In genomic region chr18:75335511-75335910, GRCh38 we compare ENCODE assay signal across 26 cellular contexts.
"Had no signal": no experiment of that assay in that cellular context is flagged by ENCODE, and none has a peak within 500 bp of the region (broad histone marks: within the 10 kb centered on the region; RNA-seq: fewer than 3 reads in every experiment).

No MANE protein-coding gene starts in this region.

- FAIRE-seq: colon, frontal cortex had no signal

- H3K9me3 ChIP-seq: ascending aorta, breast epithelium had no signal

- H3K36me3 ChIP-seq: ascending aorta, breast epithelium had no signal

- H3K4me3 ChIP-seq: ascending aorta, breast epithelium had no signal

- H3K27me3 ChIP-seq: ascending aorta, breast epithelium had no signal

- H3K4me1 ChIP-seq: ascending aorta, breast epithelium had no signal

- H3K9me3 Mint-ChIP-seq: activated CD4-positive, alpha-beta memory T cell treated with anti-CD3 and anti-CD28 coated beads, Interleukin-2, amount 10 ng/mL, durations not matched to agents 7 days and 5 days; activated CD4-positive, alpha-beta T cell treated with anti-CD3 and anti-CD28 coated beads, Interleukin-2, amount 10 ng/mL, durations not matched to agents 7 days and 5 days; activated naive CD4-positive, alpha-beta T cell treated with anti-CD3 and anti-CD28 coated beads, Interleukin-2, amount 10 ng/mL, durations not matched to agents 7 days and 5 days; activated naive CD4-positive, alpha-beta T cell treated with anti-CD3 and anti-CD28 coated beads, Interleukin-2, amount 50 U/mL, for 72 hours; activated naive CD8-positive, alpha-beta T cell treated with anti-CD3 and anti-CD28 coated beads, Interleukin-2, amount 10 ng/mL, durations not matched to agents 7 days and 5 days; activated T-cell treated with anti-CD3 and anti-CD28 coated beads, Interleukin-2, amount 50 U/mL, for 24 hours; activated T-cell treated with anti-CD3 and anti-CD28 coated beads, Interleukin-2, amount 50 U/mL, for 72 hours; effector memory CD8-positive, alpha-beta T cell had no signal

- H3K4me1 Mint-ChIP-seq: activated CD4-positive, alpha-beta memory T cell treated with anti-CD3 and anti-CD28 coated beads, Interleukin-2, amount 10 ng/mL, durations not matched to agents 7 days and 5 days; activated CD4-positive, alpha-beta T cell treated with anti-CD3 and anti-CD28 coated beads for 36 hours; activated CD4-positive, alpha-beta T cell treated with anti-CD3 and anti-CD28 coated beads, Interleukin-2, amount 10 ng/mL, durations not matched to agents 7 days and 5 days; activated naive CD4-positive, alpha-beta T cell treated with anti-CD3 and anti-CD28 coated beads, Interleukin-2, amount 10 ng/mL, durations not matched to agents 7 days and 5 days; activated naive CD8-positive, alpha-beta T cell treated with anti-CD3 and anti-CD28 coated beads, Interleukin-2, amount 10 ng/mL, durations not matched to agents 7 days and 5 days had no signal

- H3K27me3 Mint-ChIP-seq: activated CD4-positive, alpha-beta T cell treated with anti-CD3 and anti-CD28 coated beads for 36 hours; activated CD4-positive, alpha-beta T cell treated with anti-CD3 and anti-CD28 coated beads, Interleukin-2, amount 10 ng/mL, durations not matched to agents 7 days and 5 days; activated T-cell treated with anti-CD3 and anti-CD28 coated beads, Interleukin-2, amount 50 U/mL, for 24 hours had no signal

- H3K27ac Mint-ChIP-seq: activated CD4-positive, alpha-beta memory T cell treated with anti-CD3 and anti-CD28 coated beads, Interleukin-2, amount 10 ng/mL, durations not matched to agents 7 days and 5 days; activated CD4-positive, alpha-beta T cell treated with anti-CD3 and anti-CD28 coated beads for 36 hours; activated CD4-positive, alpha-beta T cell treated with anti-CD3 and anti-CD28 coated beads, Interleukin-2, amount 10 ng/mL, durations not matched to agents 7 days and 5 days; activated naive CD4-positive, alpha-beta T cell treated with anti-CD3 and anti-CD28 coated beads, Interleukin-2, amount 10 ng/mL, durations not matched to agents 7 days and 5 days; activated naive CD4-positive, alpha-beta T cell treated with anti-CD3 and anti-CD28 coated beads, Interleukin-2, amount 50 U/mL, for 72 hours; activated naive CD8-positive, alpha-beta T cell treated with anti-CD3 and anti-CD28 coated beads, Interleukin-2, amount 10 ng/mL, durations not matched to agents 7 days and 5 days; activated T-cell treated with anti-CD3 and anti-CD28 coated beads, Interleukin-2, amount 50 U/mL, for 24 hours; activated T-cell treated with anti-CD3 and anti-CD28 coated beads, Interleukin-2, amount 50 U/mL, for 72 hours; brain; effector memory CD8-positive, alpha-beta T cell had no signal

- H3K36me3 Mint-ChIP-seq: activated naive CD4-positive, alpha-beta T cell treated with anti-CD3 and anti-CD28 coated beads, Interleukin-2, amount 10 ng/mL, durations not matched to agents 7 days and 5 days; activated naive CD4-positive, alpha-beta T cell treated with anti-CD3 and anti-CD28 coated beads, Interleukin-2, amount 50 U/mL, for 72 hours; activated naive CD8-positive, alpha-beta T cell treated with anti-CD3 and anti-CD28 coated beads, Interleukin-2, amount 10 ng/mL, durations not matched to agents 7 days and 5 days; brain had no signal

- H3K27ac ChIP-seq: ascending aorta, breast epithelium had no signal

- H3K4me3 Mint-ChIP-seq: activated CD4-positive, alpha-beta memory T cell treated with anti-CD3 and anti-CD28 coated beads, Interleukin-2, amount 10 ng/mL, durations not matched to agents 7 days and 5 days; activated CD4-positive, alpha-beta T cell treated with anti-CD3 and anti-CD28 coated beads for 36 hours; activated CD4-positive, alpha-beta T cell treated with anti-CD3 and anti-CD28 coated beads, Interleukin-2, amount 10 ng/mL, durations not matched to agents 7 days and 5 days; activated naive CD4-positive, alpha-beta T cell treated with anti-CD3 and anti-CD28 coated beads, Interleukin-2, amount 10 ng/mL, durations not matched to agents 7 days and 5 days; activated naive CD8-positive, alpha-beta T cell treated with anti-CD3 and anti-CD28 coated beads, Interleukin-2, amount 10 ng/mL, durations not matched to agents 7 days and 5 days; activated T-cell treated with anti-CD3 and anti-CD28 coated beads, Interleukin-2, amount 50 U/mL, for 24 hours; activated T-cell treated with anti-CD3 and anti-CD28 coated beads, Interleukin-2, amount 50 U/mL, for 72 hours; brain; effector memory CD8-positive, alpha-beta T cell had no signal

- DNase-seq: activated CD4-positive, alpha-beta memory T cell treated with anti-CD3 and anti-CD28 coated beads, Interleukin-2, amount 10 ng/mL, durations not matched to agents 7 days and 5 days; activated CD4-positive, alpha-beta T cell treated with anti-CD3 and anti-CD28 coated beads for 36 hours; activated CD4-positive, alpha-beta T cell treated with anti-CD3 and anti-CD28 coated beads, Interleukin-2, amount 10 ng/mL, durations not matched to agents 7 days and 5 days; activated CD4-positive, alpha-beta T cell treated with anti-CD3 and anti-CD28 coated beads, Interleukin-2, amount 50 U/mL, for 4 hours; activated CD4-positive, CD25-positive, alpha-beta regulatory T cell; activated CD4-positive, CD25-positive, alpha-beta regulatory T cell treated with anti-CD3 and anti-CD28 coated beads, Interleukin-2, amount 50 U/mL, for 72 hours; activated CD8-positive, alpha-beta memory T cell treated with anti-CD3 and anti-CD28 coated beads, Interleukin-2, amount 50 U/mL, for 48 hours; activated gamma-delta T cell; activated naive CD4-positive, alpha-beta T cell; activated naive CD4-positive, alpha-beta T cell treated with anti-CD3 and anti-CD28 coated beads, Interleukin-2, amount 10 ng/mL, durations not matched to agents 7 days and 5 days; activated naive CD8-positive, alpha-beta T cell treated with anti-CD3 and anti-CD28 coated beads, Interleukin-2, amount 10 ng/mL, durations not matched to agents 7 days and 5 days; activated T-cell treated with anti-CD3 and anti-CD28 coated beads for 4 hours; activated T-cell treated with anti-CD3 and anti-CD28 coated beads, Interleukin-2, amount 50 U/mL, for 24 hours; activated T-cell treated with anti-CD3 and anti-CD28 coated beads, Interleukin-2, amount 50 U/mL, for 72 hours; cortex of kidney; dermis blood vessel endothelial cell; effector CD4-positive, alpha-beta T cell; effector memory CD8-positive, alpha-beta T cell; foreskin fibroblast; T-helper 2 cell had no signal
